In genomic region chr18:47149457-47150028, GRCh38 we compare ENCODE assay signal across 8 cellular contexts. TPM values are rescaled to one million over a fixed set of nuclear protein-coding genes. Genes with fewer than 3 reads are reported as not detected.
DNase-seq lines count a peak whose midpoint lies in the region; ATAC-seq and TF ChIP-seq lines count a peak whose summit lies in the region.

No MANE protein-coding gene starts in this region.

- H3K9me3 ChIP-seq in BE2C (no peaks in the 10 kb centered on the region), iPS DF 6.9 (ENCODE audit: control insufficient read depth, insufficient read depth, low read length) (no peaks in the 10 kb centered on the region), skeletal muscle satellite cell (replicated peaks; ENCODE audit: low read length) (no peaks in the 10 kb centered on the region)

- H3K36me3 Mint-ChIP-seq in activated T-helper 17 cell treated with anti-CD3 and anti-CD28 coated beads, Interleukin-2, amount 50 U/mL, for 72 hours (ENCODE audit: low read depth): peaks cover 24% of the 10 kb centered on the region

- peak overlapping the region; percentile 92 for H3K4me2 ChIP-seq in skeletal muscle satellite cell (ENCODE audit: low read length)

- peak overlapping the region; percentile 99 for H3K27ac Mint-ChIP-seq in activated T-helper 17 cell treated with anti-CD3 and anti-CD28 coated beads, Interleukin-2, amount 50 U/mL, for 72 hours

- no peaks in the 10 kb centered on the region for H3K27me3 ChIP-seq in BE2C
- no peaks in the 10 kb centered on the region for H3K27me3 ChIP-seq in HL-60 (ENCODE audit: insufficient read depth, poor library complexity, severe bottlenecking)
- H3K27me3 ChIP-seq in iPS DF 6.9 (ENCODE audit: control insufficient read depth, insufficient read depth, low read length): no peaks in the 10 kb centered on the region
- H3K27me3 ChIP-seq in skeletal muscle satellite cell (ENCODE audit: control insufficient read depth, insufficient read depth, low read length): no peaks in the 10 kb centered on the region

- no peaks in the 10 kb centered on the region for H3K4me1 ChIP-seq in BE2C
- H3K4me1 ChIP-seq in iPS DF 6.9 (ENCODE audit: control insufficient read depth, insufficient read depth, low read length): peaks cover 1% of the 10 kb centered on the region; the same call in 1 of the 2 replicates
- peaks cover 18% of the 10 kb centered on the region for H3K4me1 ChIP-seq in skeletal muscle satellite cell (ENCODE audit: control insufficient read depth, insufficient read depth, low read length)

- H3K4me1 Mint-ChIP-seq in activated T-helper 17 cell treated with anti-CD3 and anti-CD28 coated beads, Interleukin-2, amount 50 U/mL, for 72 hours: peaks cover 32% of the 10 kb centered on the region

- peaks cover 4% of the 10 kb centered on the region for H3K9me3 Mint-ChIP-seq in activated T-helper 17 cell treated with anti-CD3 and anti-CD28 coated beads, Interleukin-2, amount 50 U/mL, for 72 hours

- H3K27ac ChIP-seq in HL-60 (replicated peaks): peak overlapping the region; percentile 87
- no peak overlapping the region for H3K27ac ChIP-seq in iPS DF 6.9 (ENCODE audit: low read length)

- no peaks in the 10 kb centered on the region for H3K36me3 ChIP-seq in BE2C
- no peaks in the 10 kb centered on the region for H3K36me3 ChIP-seq in iPS DF 6.9 (ENCODE audit: control insufficient read depth, insufficient read depth, low read length)
- peaks cover 6% of the 10 kb centered on the region for H3K36me3 ChIP-seq in skeletal muscle satellite cell (ENCODE audit: insufficient read depth, low read length)

- H3K4me3 ChIP-seq in BE2C (ENCODE audit: low read depth, low read length) (peak overlapping the region; percentile 69), HL-60 (replicated peaks; ENCODE audit: insufficient read depth, low read length) (peak overlapping the region; percentile 82), iPS DF 6.9 (ENCODE audit: low read length) (peak overlapping the region; percentile 58; the same call in 1 of the 2 replicates), skeletal muscle satellite cell (ENCODE audit: low read length) (peak overlapping the region; percentile 85)

- DNase-seq in BE2C (peak; percentile 10), HL-60 (ENCODE audit: low read depth in 1 of 2, low spot score in 1 of 2) (peak in 1 of 2 experiments; percentile 21), iPS DF 6.9 (ENCODE audit: low read depth, low spot score) (no peak), midbrain (lab: John Stamatoyannopoulos, UW) (no peak)
- DNase-seq in activated CD4-positive, CD25-positive, alpha-beta regulatory T cell treated with anti-CD3 and anti-CD28 coated beads, Interleukin-2, amount 50 U/mL, for 72 hours: no peak
- no peak for DNase-seq in activated CD8-positive, alpha-beta memory T cell treated with anti-CD3 and anti-CD28 coated beads, Interleukin-2, amount 50 U/mL, for 4 hours

- ATAC-seq in activated T-helper 17 cell treated with anti-CD3 and anti-CD28 coated beads, Interleukin-2, amount 50 U/mL, for 72 hours (replicated peaks): no peak

- WGBS in iPS DF 6.9 (ENCODE audit: insufficient coverage, insufficient read length): no CpG with 5 or more reads among the region's 12 CpGs

- TF ChIP-seq CTCF in BE2C (IDR thresholded peaks at IDR 0.05; ENCODE audit: low read depth, low read length) (no peak), HL-60 (IDR thresholded peaks at IDR 0.05; ENCODE audit: insufficient read depth, low read length) (no peak)

- peak overlapping the region; percentile 95 for H3K9ac ChIP-seq in skeletal muscle satellite cell (ENCODE audit: low read depth, low read length)

- H3K4me3 Mint-ChIP-seq in activated T-helper 17 cell treated with anti-CD3 and anti-CD28 coated beads, Interleukin-2, amount 50 U/mL, for 72 hours: peak overlapping the region; percentile 99

- no peaks in the 10 kb centered on the region for H3K27me3 Mint-ChIP-seq in activated T-helper 17 cell treated with anti-CD3 and anti-CD28 coated beads, Interleukin-2, amount 50 U/mL, for 72 hours

RNA-seq across cellular contexts. Expression of gene HDHD2, which starts 0.8 kb away (rescaled TPM):
- polyA plus RNA-seq in BE2C (2012; ENCODE audit: insufficient read depth, insufficient read length, low read depth): 10.6 TPM
- 10 to 100 TPM; 24.5 to 33.5 TPM for total RNA-seq in activated T-helper 17 cell treated with anti-CD3 and anti-CD28 coated beads, Interleukin-2, amount 50 U/mL, for 72 hours
- total RNA-seq in skeletal muscle satellite cell (2012; rRNA removed): 10.1 and 14.9 TPM in 2 replicates

RNA-seq across cellular contexts. Expression of gene IER3IP1, which starts 26.6 kb away (rescaled TPM):
- 19.3 TPM for polyA plus RNA-seq in BE2C (2012; ENCODE audit: insufficient read depth, insufficient read length, low read depth)
- 10 to 100 TPM in 1 of 2 donors, 1 to 10 TPM in 1; 7.5 to 11.2 TPM for total RNA-seq in activated T-helper 17 cell treated with anti-CD3 and anti-CD28 coated beads, Interleukin-2, amount 50 U/mL, for 72 hours
- 20.0 and 23.4 TPM in 2 replicates for total RNA-seq in skeletal muscle satellite cell (2012; rRNA removed)
